Comparison of ENCODE assay signal across 1 cellular context in the genomic region with DNA sequence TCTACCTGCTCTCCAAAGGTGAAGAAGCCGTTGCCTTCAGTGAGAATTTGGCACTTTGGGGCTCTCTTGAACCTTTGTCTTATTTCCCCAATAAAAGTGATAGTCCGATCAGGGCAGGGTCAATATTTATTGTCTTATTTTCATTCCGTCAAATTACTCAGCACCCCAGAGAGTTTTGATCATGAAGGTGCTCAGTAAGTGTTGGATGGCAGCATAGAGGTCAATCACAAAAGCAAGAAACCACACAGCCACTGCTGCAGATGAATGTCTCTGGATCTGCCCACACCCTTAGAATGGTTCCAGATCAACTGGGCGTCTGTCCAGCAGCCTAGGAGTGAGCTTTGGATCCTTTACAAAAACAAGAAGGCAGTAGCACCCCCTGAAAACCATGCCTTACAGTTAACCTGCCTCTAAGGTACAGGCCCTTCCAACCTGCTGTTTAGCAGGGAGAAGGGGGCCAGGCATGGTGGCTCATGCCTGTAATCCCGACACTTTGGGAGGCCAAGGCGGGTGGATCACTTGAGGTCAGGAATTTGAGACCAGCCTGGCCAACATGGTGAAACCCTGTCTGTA.
TF ChIP-seq lines count a peak whose summit lies in the region.

No MANE protein-coding gene starts in this region.

TF ChIP-seq in IMR-90, 13 proteins besides CTCF, POLR2A, EP300 and RAD21 (continued from another document):
- TF ChIP-seq MAFK (IDR thresholded peaks at IDR 0.05; ENCODE audit: low read depth, low read length), result no peak
